38 cellular contexts compared by ENCODE assay signal in genomic region chr14:105355850-105356604, GRCh38. TPM values are rescaled to one million over a fixed set of nuclear protein-coding genes. Genes with fewer than 3 reads are reported as not detected.
"Had no signal": no experiment of that assay in that cellular context is flagged by ENCODE, and none has a peak within 500 bp of the region (broad histone marks: within the 10 kb centered on the region; RNA-seq: fewer than 3 reads in every experiment).

No MANE protein-coding gene starts in this region.

- H3K9me3 ChIP-seq: ascending aorta had no signal

- H3K27me3 ChIP-seq: ascending aorta, cardiac muscle cell had no signal

- H3K4me3 Mint-ChIP-seq: activated CD4-positive, alpha-beta memory T cell treated with anti-CD3 and anti-CD28 coated beads, Interleukin-2, amount 10 ng/mL, durations not matched to agents 7 days and 5 days; activated CD4-positive, alpha-beta T cell treated with anti-CD3 and anti-CD28 coated beads for 36 hours; activated CD4-positive, alpha-beta T cell treated with anti-CD3 and anti-CD28 coated beads, Interleukin-2, amount 10 ng/mL, durations not matched to agents 7 days and 5 days; activated CD8-positive, alpha-beta memory T cell treated with anti-CD3 and anti-CD28 coated beads, Interleukin-2, amount 10 ng/mL, durations not matched to agents 7 days and 5 days; activated CD8-positive, alpha-beta T cell treated with anti-CD3 and anti-CD28 coated beads, Interleukin-2, amount 10 ng/mL, durations not matched to agents 7 days and 5 days; activated naive CD4-positive, alpha-beta T cell treated with anti-CD3 and anti-CD28 coated beads, Interleukin-2, amount 10 ng/mL, durations not matched to agents 7 days and 5 days; activated naive CD4-positive, alpha-beta T cell treated with anti-CD3 and anti-CD28 coated beads, Interleukin-2, amount 50 U/mL, for 24 hours; activated naive CD8-positive, alpha-beta T cell; activated naive CD8-positive, alpha-beta T cell treated with anti-CD3 and anti-CD28 coated beads, Interleukin-2, amount 10 ng/mL, durations not matched to agents 7 days and 5 days; activated naive CD8-positive, alpha-beta T cell treated with anti-CD3 and anti-CD28 coated beads, Interleukin-2, amount 50 U/mL, for 24 hours; activated T-cell treated with anti-CD3 and anti-CD28 coated beads, Interleukin-2, amount 50 U/mL, for 24 hours; brain; central memory CD8-positive, alpha-beta T cell; T-cell; T-helper 2 cell treated with Interferon-gamma antibody and Interleukin-4, amounts not matched to agents 5 μg/mL and 100 μg/mL, for 36 hours had no signal

- H3K36me3 Mint-ChIP-seq: activated CD8-positive, alpha-beta memory T cell treated with anti-CD3 and anti-CD28 coated beads, Interleukin-2, amount 10 ng/mL, durations not matched to agents 7 days and 5 days; activated naive CD4-positive, alpha-beta T cell treated with anti-CD3 and anti-CD28 coated beads, Interleukin-2, amount 10 ng/mL, durations not matched to agents 7 days and 5 days; activated naive CD4-positive, alpha-beta T cell treated with anti-CD3 and anti-CD28 coated beads, Interleukin-2, amount 50 U/mL, for 24 hours; activated naive CD8-positive, alpha-beta T cell; activated naive CD8-positive, alpha-beta T cell treated with anti-CD3 and anti-CD28 coated beads, Interleukin-2, amount 10 ng/mL, durations not matched to agents 7 days and 5 days had no signal

- H3K4me1 Mint-ChIP-seq: brain; central memory CD8-positive, alpha-beta T cell had no signal

- FAIRE-seq: bronchial epithelial cell, TTC549 had no signal

- ATAC-seq: activated CD4-positive, alpha-beta T cell treated with anti-CD3 and anti-CD28 coated beads for 36 hours; activated CD4-positive, CD25-positive, alpha-beta regulatory T cell treated with anti-CD3 and anti-CD28 coated beads, Interleukin-2, amount 50 U/mL, for 24 hours; activated CD8-positive, alpha-beta memory T cell treated with anti-CD3 and anti-CD28 coated beads, Interleukin-2, amount 10 ng/mL, durations not matched to agents 7 days and 5 days; activated CD8-positive, alpha-beta T cell treated with anti-CD3 and anti-CD28 coated beads, Interleukin-2, amount 10 ng/mL, durations not matched to agents 7 days and 5 days; activated naive CD8-positive, alpha-beta T cell treated with anti-CD3 and anti-CD28 coated beads, Interleukin-2, amount 50 U/mL, for 24 hours; T-cell had no signal

- H3K27ac ChIP-seq: ascending aorta, cardiac muscle cell, VCaP had no signal

- H3K4me3 ChIP-seq: ascending aorta, cardiac muscle cell had no signal

- H3K27me3 Mint-ChIP-seq: activated CD4-positive, alpha-beta memory T cell treated with anti-CD3 and anti-CD28 coated beads, Interleukin-2, amount 10 ng/mL, durations not matched to agents 7 days and 5 days; activated CD4-positive, alpha-beta T cell treated with anti-CD3 and anti-CD28 coated beads for 36 hours; activated CD4-positive, alpha-beta T cell treated with anti-CD3 and anti-CD28 coated beads, Interleukin-2, amount 10 ng/mL, durations not matched to agents 7 days and 5 days; activated CD8-positive, alpha-beta memory T cell treated with anti-CD3 and anti-CD28 coated beads, Interleukin-2, amount 10 ng/mL, durations not matched to agents 7 days and 5 days; activated naive CD4-positive, alpha-beta T cell treated with anti-CD3 and anti-CD28 coated beads, Interleukin-2, amount 10 ng/mL, durations not matched to agents 7 days and 5 days; activated naive CD4-positive, alpha-beta T cell treated with anti-CD3 and anti-CD28 coated beads, Interleukin-2, amount 50 U/mL, for 24 hours; activated naive CD8-positive, alpha-beta T cell; activated naive CD8-positive, alpha-beta T cell treated with anti-CD3 and anti-CD28 coated beads, Interleukin-2, amount 10 ng/mL, durations not matched to agents 7 days and 5 days; activated naive CD8-positive, alpha-beta T cell treated with anti-CD3 and anti-CD28 coated beads, Interleukin-2, amount 50 U/mL, for 24 hours; activated T-cell treated with anti-CD3 and anti-CD28 coated beads, Interleukin-2, amount 50 U/mL, for 24 hours; brain; central memory CD8-positive, alpha-beta T cell; T-cell had no signal

- H3K27ac Mint-ChIP-seq: activated CD4-positive, alpha-beta memory T cell treated with anti-CD3 and anti-CD28 coated beads, Interleukin-2, amount 10 ng/mL, durations not matched to agents 7 days and 5 days; activated CD4-positive, alpha-beta T cell treated with anti-CD3 and anti-CD28 coated beads for 36 hours; activated CD4-positive, alpha-beta T cell treated with anti-CD3 and anti-CD28 coated beads, Interleukin-2, amount 10 ng/mL, durations not matched to agents 7 days and 5 days; activated CD8-positive, alpha-beta memory T cell treated with anti-CD3 and anti-CD28 coated beads, Interleukin-2, amount 10 ng/mL, durations not matched to agents 7 days and 5 days; activated CD8-positive, alpha-beta T cell treated with anti-CD3 and anti-CD28 coated beads, Interleukin-2, amount 10 ng/mL, durations not matched to agents 7 days and 5 days; activated naive CD4-positive, alpha-beta T cell treated with anti-CD3 and anti-CD28 coated beads, Interleukin-2, amount 10 ng/mL, durations not matched to agents 7 days and 5 days; activated naive CD4-positive, alpha-beta T cell treated with anti-CD3 and anti-CD28 coated beads, Interleukin-2, amount 50 U/mL, for 24 hours; activated naive CD8-positive, alpha-beta T cell; activated naive CD8-positive, alpha-beta T cell treated with anti-CD3 and anti-CD28 coated beads, Interleukin-2, amount 10 ng/mL, durations not matched to agents 7 days and 5 days; activated naive CD8-positive, alpha-beta T cell treated with anti-CD3 and anti-CD28 coated beads, Interleukin-2, amount 50 U/mL, for 24 hours; activated T-cell treated with anti-CD3 and anti-CD28 coated beads, Interleukin-2, amount 50 U/mL, for 24 hours; activated T-helper 2 cell treated with anti-CD3 and anti-CD28 coated beads, Interferon-gamma antibody, Interleukin-2, Interleukin-4, amounts not matched to agents 10 μg/mL and 5 μg/mL and 100 μg/mL, durations not matched to agents 14 hours and 24 hours and 36 hours; T-cell; T-helper 2 cell treated with Interferon-gamma antibody and Interleukin-4, amounts not matched to agents 5 μg/mL and 100 μg/mL, for 36 hours had no signal

- DNase-seq: activated CD4-positive, alpha-beta memory T cell treated with anti-CD3 and anti-CD28 coated beads, Interleukin-2, amount 10 ng/mL, durations not matched to agents 7 days and 5 days; activated CD4-positive, alpha-beta T cell treated with anti-CD3 and anti-CD28 coated beads for 1 hour; activated CD4-positive, alpha-beta T cell treated with anti-CD3 and anti-CD28 coated beads for 36 hours; activated CD4-positive, alpha-beta T cell treated with anti-CD3 and anti-CD28 coated beads for 48 hours; activated CD4-positive, alpha-beta T cell treated with anti-CD3 and anti-CD28 coated beads, Interleukin-2, amount 10 ng/mL, durations not matched to agents 7 days and 5 days; activated CD4-positive, alpha-beta T cell treated with anti-CD3 and anti-CD28 coated beads, Interleukin-2, amount 50 U/mL, for 48 hours; activated CD4-positive, CD25-positive, alpha-beta regulatory T cell; activated CD8-positive, alpha-beta memory T cell treated with anti-CD3 and anti-CD28 coated beads for 24 hours; activated CD8-positive, alpha-beta memory T cell treated with anti-CD3 and anti-CD28 coated beads, Interleukin-2, amount 10 ng/mL, durations not matched to agents 7 days and 5 days; activated CD8-positive, alpha-beta memory T cell treated with anti-CD3 and anti-CD28 coated beads, Interleukin-2, amount 50 U/mL, for 48 hours; activated CD8-positive, alpha-beta T cell treated with anti-CD3 and anti-CD28 coated beads, Interleukin-2, amount 10 ng/mL, durations not matched to agents 7 days and 5 days; activated effector memory CD4-positive, alpha-beta T cell treated with Interleukin-2 at 50 U/mL for 16 hours; activated gamma-delta T cell; activated naive CD4-positive, alpha-beta T cell treated with anti-CD3 and anti-CD28 coated beads, Interleukin-2, amount 10 ng/mL, durations not matched to agents 7 days and 5 days; activated naive CD4-positive, alpha-beta T cell treated with Interleukin-2 at 50 U/mL for 16 hours; activated naive CD8-positive, alpha-beta T cell treated with anti-CD3 and anti-CD28 coated beads, Interleukin-2, amount 10 ng/mL, durations not matched to agents 7 days and 5 days; activated naive CD8-positive, alpha-beta T cell treated with anti-CD3 and anti-CD28 coated beads, Interleukin-2, amount 50 U/mL, for 24 hours; activated T-cell treated with anti-CD3 and anti-CD28 coated beads, Interleukin-2, amount 50 U/mL, for 24 hours; activated T-cell treated with anti-CD3 and anti-CD28 coated beads, Interleukin-2, amount 50 U/mL, for 48 hours; amygdala; anterior cingulate cortex; caudate nucleus; cerebellar nuclear complex; T-cell; T-helper 2 cell; T-helper 9 cell had no signal

RNA-seq across cellular contexts. Expression of gene TEX22, which starts 42.3 kb away (rescaled TPM):
- total RNA-seq: ascending aorta had no signal
